ENCODE assay signal across 9 cellular contexts in genomic region chr3:184378650-184379374, GRCh38. TPM values are rescaled to one million over a fixed set of nuclear protein-coding genes. Genes with fewer than 3 reads are reported as not detected.
DNase-seq lines count a peak whose midpoint lies in the region; ATAC-seq and TF ChIP-seq lines count a peak whose summit lies in the region.
"Had no signal": no experiment of that assay in that cellular context is flagged by ENCODE, and none has a peak within 500 bp of the region (broad histone marks: within the 10 kb centered on the region; RNA-seq: fewer than 3 reads in every experiment).

No MANE protein-coding gene starts in this region.

- H3K4me1 Mint-ChIP-seq in activated naive CD8-positive, alpha-beta T cell (ENCODE audit: low read depth) = peaks cover 5% of the 10 kb centered on the region

- H3K9ac ChIP-seq in skeletal muscle satellite cell (ENCODE audit: low read depth, low read length) = no peak overlapping the region

- CTCF ChIA-PET in HEK293 (lab: Yijun Ruan, JAX) = no interaction called here

- no peak overlapping the region for H3K27ac Mint-ChIP-seq in activated naive CD8-positive, alpha-beta T cell

- H3K36me3 ChIP-seq in HEK293 (ENCODE audit: control insufficient read depth in 2 of 2, insufficient read depth in 1 of 2, low read length in 2 of 2) (peaks cover 0 to 10% of the 10 kb centered on the region in 2 experiments; a peak in 1 of 3 replicates), skeletal muscle satellite cell (ENCODE audit: insufficient read depth, low read length) (no peaks in the 10 kb centered on the region)

- no peaks in the 10 kb centered on the region for H3K9me3 ChIP-seq in HEK293 (ENCODE audit: control insufficient read depth, insufficient read depth, low read depth, low read length)
- no peaks in the 10 kb centered on the region for H3K9me3 ChIP-seq in skeletal muscle satellite cell (replicated peaks; ENCODE audit: low read length)

- H3K4me1 ChIP-seq in HEK293 (ENCODE audit: control insufficient read depth, insufficient read depth, low read length) (no peaks in the 10 kb centered on the region), skeletal muscle satellite cell (ENCODE audit: control insufficient read depth, insufficient read depth, low read length) (peaks cover 22% of the 10 kb centered on the region)

- H3K9me3 Mint-ChIP-seq in activated naive CD8-positive, alpha-beta T cell (ENCODE audit: low read depth) = no peaks in the 10 kb centered on the region

- peaks cover 52% of the 10 kb centered on the region for H3K27me3 ChIP-seq in skeletal muscle satellite cell (ENCODE audit: control insufficient read depth, insufficient read depth, low read length)

- ATAC-seq in HG02973 (IDR thresholded peaks at IDR 0.05; ENCODE audit: unreplicated experiment) (no peak), HG03378 (IDR thresholded peaks at IDR 0.05; ENCODE audit: unreplicated experiment) (no peak)

- TF ChIP-seq CTCF in HEK293 (tag by site-specific recombination; IDR thresholded peaks at IDR 0.05) = no peak

- H3K4me2 ChIP-seq in skeletal muscle satellite cell (ENCODE audit: low read length) = peak overlapping the region; percentile 6

- H3K27me3 Mint-ChIP-seq in activated naive CD8-positive, alpha-beta T cell = peaks cover 10% of the 10 kb centered on the region

- POLR2A ChIA-PET in HEK293 (lab: Yijun Ruan, JAX) = no interaction called here

- DNase-seq in left kidney (ENCODE audit: low read depth, low spot score) (peak; percentile 69), HK-2 (ENCODE audit: unreplicated experiment) (no peak)
- no peak for DNase-seq in activated CD8-positive, alpha-beta memory T cell treated with anti-CD3 and anti-CD28 coated beads, Interleukin-2, amount 50 U/mL, for 48 hours
- DNase-seq: NCI-H1694 had no signal

- peak overlapping the region; percentile 80 for H3K4me3 Mint-ChIP-seq in activated naive CD8-positive, alpha-beta T cell

- H3K27ac ChIP-seq in HEK293 (ENCODE audit: extremely low read depth, low read depth, low read length) = no peak overlapping the region

- no peaks in the 10 kb centered on the region for H3K36me3 Mint-ChIP-seq in activated naive CD8-positive, alpha-beta T cell

- no peak overlapping the region for H3K4me3 ChIP-seq in HEK293 (ENCODE audit: low read depth, low read length)
- H3K4me3 ChIP-seq in skeletal muscle satellite cell (ENCODE audit: low read length) = no peak overlapping the region

TF ChIP-seq in HEK293, 187 proteins besides CTCF, POLR2A, EP300 and RAD21:
- TF ChIP-seq ZNF202 (tag by site-specific recombination; IDR thresholded peaks at IDR 0.05; ENCODE audit: borderline replicate concordance) = no peak
- TF ChIP-seq ZNF366 (tag by site-specific recombination; conservative IDR thresholded peaks at IDR 0.05) = 0 out of 2 replicates have a peak, but pooled peaks have one; percentile 20
- TF ChIP-seq ZNF530 (tag by site-specific recombination; IDR thresholded peaks at IDR 0.05; ENCODE audit: low read depth) = no peak
- no peak for TF ChIP-seq SETDB1 (IDR thresholded peaks at IDR 0.05; ENCODE audit: insufficient read length, low read length)
- TF ChIP-seq ZNF223 (tag by site-specific recombination; IDR thresholded peaks at IDR 0.05) = no peak
- TF ChIP-seq ZNF19 (tag by site-specific recombination; IDR thresholded peaks at IDR 0.05; ENCODE audit: low read depth) = no peak
- TF ChIP-seq YY2 (tag by site-specific recombination; IDR thresholded peaks at IDR 0.05) = no peak
- no peak for TF ChIP-seq ZNF488 (tag by site-specific recombination; IDR thresholded peaks at IDR 0.05)
- TF ChIP-seq ZNF645 (tag by site-specific recombination; IDR thresholded peaks at IDR 0.05) = no peak
- TF ChIP-seq GLIS1 (tag by site-specific recombination; IDR thresholded peaks at IDR 0.05) = no peak
- TF ChIP-seq ZFHX2 (tag by site-specific recombination; conservative IDR thresholded peaks at IDR 0.05) = peak; percentile 94
- TF ChIP-seq WT1 (tag by site-specific recombination; IDR thresholded peaks at IDR 0.05) = peak; percentile 69
- no peak for TF ChIP-seq HOXA7 (CRISPR knock-in tag; IDR thresholded peaks at IDR 0.05; ENCODE audit: borderline replicate concordance)
- no peak for TF ChIP-seq GLI4 (tag by site-specific recombination; IDR thresholded peaks at IDR 0.05)
- no peak for TF ChIP-seq ZNF23 (tag by site-specific recombination; IDR thresholded peaks at IDR 0.05; ENCODE audit: borderline replicate concordance)
- TF ChIP-seq ZNF629 (tag by site-specific recombination; IDR thresholded peaks at IDR 0.05) = no peak
- TF ChIP-seq ZNF239 (tag by site-specific recombination; IDR thresholded peaks at IDR 0.05) = no peak
- no peak for TF ChIP-seq PBX3 (CRISPR knock-in tag; IDR thresholded peaks at IDR 0.05)
- no peak for TF ChIP-seq ZNF621 (tag by site-specific recombination; IDR thresholded peaks at IDR 0.05)
- TF ChIP-seq ZNF10 (tag by site-specific recombination; IDR thresholded peaks at IDR 0.05) = no peak
- TF ChIP-seq ZNF670 (tag by site-specific recombination; IDR thresholded peaks at IDR 0.05; ENCODE audit: low read depth) = no peak
- TF ChIP-seq MEIS1 (CRISPR knock-in tag; IDR thresholded peaks at IDR 0.05; ENCODE audit: borderline replicate concordance) = no peak
- no peak for TF ChIP-seq KLF7 (tag by site-specific recombination; IDR thresholded peaks at IDR 0.05; ENCODE audit: borderline replicate concordance)
- no peak for TF ChIP-seq ZSCAN30 (tag by site-specific recombination; IDR thresholded peaks at IDR 0.05)
- TF ChIP-seq ZBTB17 (tag by site-specific recombination; IDR thresholded peaks at IDR 0.05) = peak; percentile 56
- no peak for TF ChIP-seq TCF7L2 (IDR thresholded peaks at IDR 0.05; ENCODE audit: borderline replicate concordance, low read depth, low read length)
- peak; percentile 83 for TF ChIP-seq EGR2 (tag by site-specific recombination; IDR thresholded peaks at IDR 0.05; ENCODE audit: low read depth)
- no peak for TF ChIP-seq ZIC2 (tag by site-specific recombination; IDR thresholded peaks at IDR 0.05)
- TF ChIP-seq ZNF558 (tag by site-specific recombination; IDR thresholded peaks at IDR 0.05) = no peak
- TF ChIP-seq ZNF26 (tag by site-specific recombination; IDR thresholded peaks at IDR 0.05) = no peak
- no peak for TF ChIP-seq TRIM28 (IDR thresholded peaks at IDR 0.05; ENCODE audit: borderline replicate concordance, low read length)

RNA-seq across cellular contexts. Expression of gene THPO, which starts 0.8 kb away (rescaled TPM):
- total RNA-seq in skeletal muscle satellite cell (2012; rRNA removed) = not detected in 2 replicates

RNA-seq across cellular contexts. Expression of gene CHRD, which starts 1.0 kb away (rescaled TPM):
- 0.25 and 3.9 TPM in 2 replicates for total RNA-seq in skeletal muscle satellite cell (2012; rRNA removed)

RNA-seq across cellular contexts. Expression of gene POLR2H, which starts 17.3 kb away (rescaled TPM):
- total RNA-seq in skeletal muscle satellite cell (2012; rRNA removed) = 107 and 163 TPM in 2 replicates

RNA-seq across cellular contexts. Expression of gene CLCN2, which starts 17.4 kb away (rescaled TPM):
- 4.4 and 5.3 TPM in 2 replicates for total RNA-seq in skeletal muscle satellite cell (2012; rRNA removed)

RNA-seq across cellular contexts. Expression of gene FAM131A, which starts 41.4 kb away (rescaled TPM):
- 18.8 TPM in 2 replicates for total RNA-seq in skeletal muscle satellite cell (2012; rRNA removed)
